Comparison of ENCODE assay signal across 23 cellular contexts in genomic region chr16:47056704-47057630, GRCh38.
DNase-seq lines count a peak whose midpoint lies in the region; ATAC-seq, FAIRE-seq and TF ChIP-seq lines count a peak whose summit lies in the region.
"Had no signal": no experiment of that assay in that cellular context is flagged by ENCODE, and none has a peak within 500 bp of the region (broad histone marks: within the 10 kb centered on the region; RNA-seq: fewer than 3 reads in every experiment).

No MANE protein-coding gene starts in this region.

- no peaks in the 10 kb centered on the region for H3K9me1 ChIP-seq in IMR-90 (ENCODE audit: insufficient read depth, low read length)

- H3K9ac ChIP-seq in IMR-90 (ENCODE audit: low read depth, low read length) (no peak overlapping the region), kidney (ENCODE audit: low read length in 2 of 2) (no peak overlapping the region)
- H3K9ac ChIP-seq: KMS-11 had no signal

- no peak overlapping the region for H2BK20ac ChIP-seq in IMR-90 (ENCODE audit: low read depth, low read length)

- no peak for TF ChIP-seq POLR2A in GM12891 (IDR thresholded peaks at IDR 0.05; ENCODE audit: low read depth, low read length)
- no peak for TF ChIP-seq POLR2A in IMR-90 (IDR thresholded peaks at IDR 0.05; ENCODE audit: low read depth, low read length)
- no peak for TF ChIP-seq POLR2A in sigmoid colon (IDR thresholded peaks at IDR 0.05)

- H3K23ac ChIP-seq in IMR-90 (ENCODE audit: low read depth, low read length): no peak overlapping the region

- dilution Hi-C loops in IMR-90 (cut with HindIII; ENCODE audit: low sequenced_read_pairs, unreplicated experiment): no loop called here

- CTCF ChIA-PET in IMR-90 (lab: Yijun Ruan, JAX): no interaction called here
- CTCF ChIA-PET in Caco-2 (lab: Charles Lee): no interaction called here

- H2AFZ ChIP-seq in IMR-90 (replicated peaks; ENCODE audit: low read length, poor library complexity): no peak overlapping the region

- no peaks in the 10 kb centered on the region for H4K20me1 ChIP-seq in IMR-90 (ENCODE audit: insufficient read depth, low read length)

- no peak overlapping the region for H3K18ac ChIP-seq in IMR-90 (ENCODE audit: low read depth, low read length)

- ATAC-seq in IMR-90 (ENCODE audit: low read depth): no peak
- ATAC-seq: SK-N-SH treated with all-trans-retinoic acid at 6 μM for 48 hours had no signal

- no peak overlapping the region for H3K14ac ChIP-seq in IMR-90 (replicated peaks; ENCODE audit: low read depth, low read length)

- no peaks in the 10 kb centered on the region for H3K36me3 Mint-ChIP-seq in Caco-2 (ENCODE audit: insufficient read depth, unreplicated experiment)

- intact Hi-C loops in IMR-90 (cut with micrococcal nuclease) (no loop called here), kidney (cut with DNase I) (no loop called here), sigmoid colon (cut with DNase I) (no loop called here), Caco-2 (cut with micrococcal nuclease; ENCODE audit: unreplicated experiment) (no loop called here)

- no peak overlapping the region for H3K27ac Mint-ChIP-seq in Caco-2 (ENCODE audit: unreplicated experiment)

- no peak for TF ChIP-seq RAD21 in IMR-90 (IDR thresholded peaks at IDR 0.05; ENCODE audit: low read length)

- H3K36me3 ChIP-seq in IMR-90 (ENCODE audit: control insufficient read depth, insufficient read depth, low read length) (no peaks in the 10 kb centered on the region), kidney (ENCODE audit: control insufficient read depth in 1 of 2, insufficient read depth in 2 of 2, low read length in 2 of 2) (no peaks in the 10 kb centered on the region), sigmoid colon (no peaks in the 10 kb centered on the region), Caco-2 (ENCODE audit: control insufficient read depth, insufficient read depth, low read length) (no peaks in the 10 kb centered on the region)

- no peak overlapping the region for H4K8ac ChIP-seq in IMR-90 (ENCODE audit: low read depth in 2 of 2, low read length in 2 of 2)

- H3K4me3 Mint-ChIP-seq in Caco-2 (ENCODE audit: unreplicated experiment): no peak overlapping the region

- no peak overlapping the region for H3K4me3 ChIP-seq in IMR-90 (ENCODE audit: insufficient read depth, low read depth, low read length)
- H3K4me3 ChIP-seq in kidney (ENCODE audit: low read length in 2 of 2): no peak overlapping the region
- H3K4me3 ChIP-seq in sigmoid colon: no peak overlapping the region
- H3K4me3 ChIP-seq in Caco-2 (ENCODE audit: low read depth, low read length): no peak overlapping the region

- no peaks in the 10 kb centered on the region for H3K27me3 Mint-ChIP-seq in Caco-2 (ENCODE audit: insufficient read depth, unreplicated experiment)

- no peak overlapping the region for H4K91ac ChIP-seq in IMR-90 (ENCODE audit: insufficient read depth, low read depth, low read length)

- H2BK5ac ChIP-seq in IMR-90 (ENCODE audit: low read depth, low read length, poor library complexity, severe bottlenecking): peak overlapping the region; percentile 77

- H4K5ac ChIP-seq in IMR-90 (ENCODE audit: low read depth, low read length): no peak overlapping the region

- H3K79me1 ChIP-seq in IMR-90 (ENCODE audit: low read depth in 1 of 2, low read length in 2 of 2): no peaks in the 10 kb centered on the region

- TF ChIP-seq CTCF in IMR-90 (conservative IDR thresholded peaks at IDR 0.05; ENCODE audit: low read depth, low read length) (no peak), kidney (IDR thresholded peaks at IDR 0.05; ENCODE audit: borderline replicate concordance, extremely low read depth, insufficient read depth) (no peak), sigmoid colon (IDR thresholded peaks at IDR 0.05) (no peak), Caco-2 (IDR thresholded peaks at IDR 0.05; ENCODE audit: insufficient read depth in 1 of 2, low read depth in 1 of 2, low read length in 1 of 2, severe bottlenecking in 1 of 2, unreplicated experiment in 1 of 2) (no peak)

- WGBS in IMR-90 (ENCODE audit: extremely low coverage in 2 of 2, insufficient read length in 1 of 2), 2 experiments: 100% methylated on average over 1 of the region's 4 CpGs; no CpG with 5 or more reads in 1 of the 2 experiments
- WGBS in sigmoid colon, 2 donors: 88 to 92% methylated on average over 4 of the region's 4 CpGs

- peaks cover 10% of the 10 kb centered on the region for H3K27me3 ChIP-seq in IMR-90 (ENCODE audit: control insufficient read depth, insufficient read depth, low read length)
- H3K27me3 ChIP-seq in sigmoid colon: no peaks in the 10 kb centered on the region
- no peaks in the 10 kb centered on the region; the same call in 1 of the 2 replicates for H3K27me3 ChIP-seq in Caco-2 (replicated peaks; ENCODE audit: control insufficient read depth, insufficient read depth, low read length)

- H3K4ac ChIP-seq in IMR-90 (ENCODE audit: low read depth, low read length): no peak overlapping the region

- FAIRE-seq in GM12891 (lab: Jason Lieb, UNC) (peak; percentile 79), kidney (lab: Jason Lieb, UNC) (no peak)
- FAIRE-seq: GM19239 had no signal

- H3K27ac ChIP-seq in IMR-90 (ENCODE audit: insufficient read depth, low read length): no peak overlapping the region
- H3K27ac ChIP-seq in kidney (ENCODE audit: low read depth in 2 of 2, low read length in 2 of 2): no peak overlapping the region
- no peak overlapping the region for H3K27ac ChIP-seq in sigmoid colon
- H3K27ac ChIP-seq: KMS-11 had no signal

- no peak overlapping the region for H3K56ac ChIP-seq in IMR-90 (ENCODE audit: extremely low read depth, insufficient read depth, low read length)

- no peak overlapping the region for H2AK5ac ChIP-seq in IMR-90 (ENCODE audit: low read depth, low read length)

- DNase-seq in GM12891 (ENCODE audit: insufficient read length, low spot score) (no peak), IMR-90 (no peak), kidney (peak; percentile 2), sigmoid colon (peak; percentile 2), ureter (ENCODE audit: low spot score) (no peak), DMS79 treated with DMSO at 0.1 percent for 48 hours (lab: John Stamatoyannopoulos, UW) (no peak), Caco-2 (no peak)
- DNase-seq: ACHN, C1 segment of cervical spinal cord, DMS 273 treated with DMSO at 0.1 percent for 48 hours, GDM1, GOT3, MV-4-11, NCI-H1694 treated with DMSO at 0.1 percent for 48 hours, NCI-H2107, NCI-H2227 treated with DMSO at 0.1 percent for 48 hours, NCI-H510A treated with DMSO at 0.1 percent for 48 hours, NCI-H82, OCI-M1, SIG-M5 had no signal

- TF ChIP-seq EP300 in sigmoid colon (IDR thresholded peaks at IDR 0.05): no peak

- POLR2A ChIA-PET in IMR-90 (lab: Charles Lee; ENCODE audit: unreplicated experiment): no interaction called here
- POLR2A ChIA-PET in Caco-2 (lab: Charles Lee): interaction anchor here (0.5 kb wide), 1 partner anchor 310 kb away, joined by 3 read pairs; no protein-coding TSS in a partner anchor

- no peak overlapping the region for H2AK9ac ChIP-seq in IMR-90 (replicated peaks; ENCODE audit: low read depth, low read length, poor library complexity)

- H3K4me1 Mint-ChIP-seq in Caco-2 (ENCODE audit: low read depth, unreplicated experiment): no peaks in the 10 kb centered on the region

- in situ Hi-C loops in IMR-90 (cut with MboI; ENCODE audit: low sequenced_read_pairs): no loop called here

- H2BK120ac ChIP-seq in IMR-90 (ENCODE audit: low read depth, low read length): no peak overlapping the region

- H3K9me3 ChIP-seq in IMR-90 (ENCODE audit: control insufficient read depth, insufficient read depth, low read length) (no peaks in the 10 kb centered on the region), kidney (ENCODE audit: control insufficient read depth in 1 of 2, low read length in 2 of 2) (no peaks in the 10 kb centered on the region), sigmoid colon (no peaks in the 10 kb centered on the region), Caco-2 (no peaks in the 10 kb centered on the region)

- BruUV-seq in IMR-90 (replicated peaks; lab: Mats Ljungman, UMichigan) (no TSS peak), Caco-2 (replicated peaks; lab: Mats Ljungman, UMichigan) (no TSS peak)

- H3K4me1 ChIP-seq in IMR-90 (ENCODE audit: control insufficient read depth, insufficient read depth, low read length): no peaks in the 10 kb centered on the region
- H3K4me1 ChIP-seq in kidney (ENCODE audit: control insufficient read depth in 1 of 2, insufficient read depth in 1 of 2, low read depth in 1 of 2, low read length in 2 of 2): no peaks in the 10 kb centered on the region
- H3K4me1 ChIP-seq in sigmoid colon: no peaks in the 10 kb centered on the region
- no peaks in the 10 kb centered on the region for H3K4me1 ChIP-seq in Caco-2

- H3K9me3 Mint-ChIP-seq in Caco-2 (ENCODE audit: unreplicated experiment): no peaks in the 10 kb centered on the region

- H3K4me2 ChIP-seq in IMR-90 (ENCODE audit: low read depth, low read length): no peak overlapping the region
- H3K4me2 ChIP-seq: KMS-11 had no signal

- no peak overlapping the region for H2BK15ac ChIP-seq in IMR-90 (ENCODE audit: low read depth, low read length)

TF ChIP-seq in GM12891, 5 proteins besides CTCF, POLR2A, EP300 and RAD21:
- TF ChIP-seq SPI1 (IDR thresholded peaks at IDR 0.05; ENCODE audit: low read depth, low read length) (no peak), PAX5 (IDR thresholded peaks at IDR 0.05; ENCODE audit: insufficient read depth, low read length, severe bottlenecking) (no peak), TAF1 (IDR thresholded peaks at IDR 0.05; ENCODE audit: low read depth, low read length) (no peak), POU2F2 (IDR thresholded peaks at IDR 0.05; ENCODE audit: low read depth, low read length) (no peak), POLR2AphosphoS5 (IDR thresholded peaks at IDR 0.05; ENCODE audit: low read depth, low read length) (no peak)

TF ChIP-seq in IMR-90, 13 proteins besides CTCF, POLR2A, EP300 and RAD21 (continues in another document):
- no peak for TF ChIP-seq SMC3 (IDR thresholded peaks at IDR 0.05; ENCODE audit: low read depth, low read length)
- no peak for TF ChIP-seq CEBPB (IDR thresholded peaks at IDR 0.05; ENCODE audit: low read depth, low read length)
- no peak for TF ChIP-seq RCOR1 (IDR thresholded peaks at IDR 0.05; ENCODE audit: insufficient replicate concordance, low read length)
- no peak for TF ChIP-seq MXI1 (IDR thresholded peaks at IDR 0.05; ENCODE audit: borderline replicate concordance, low read depth, low read length)
- TF ChIP-seq, protein P1, sequence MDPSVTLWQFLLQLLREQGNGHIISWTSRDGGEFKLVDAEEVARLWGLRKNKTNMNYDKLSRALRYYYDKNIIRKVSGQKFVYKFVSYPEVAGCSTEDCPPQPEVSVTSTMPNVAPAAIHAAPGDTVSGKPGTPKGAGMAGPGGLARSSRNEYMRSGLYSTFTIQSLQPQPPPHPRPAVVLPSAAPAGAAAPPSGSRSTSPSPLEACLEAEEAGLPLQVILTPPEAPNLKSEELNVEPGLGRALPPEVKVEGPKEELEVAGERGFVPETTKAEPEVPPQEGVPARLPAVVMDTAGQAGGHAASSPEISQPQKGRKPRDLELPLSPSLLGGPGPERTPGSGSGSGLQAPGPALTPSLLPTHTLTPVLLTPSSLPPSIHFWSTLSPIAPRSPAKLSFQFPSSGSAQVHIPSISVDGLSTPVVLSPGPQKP (IDR thresholded peaks at IDR 0.05; ENCODE audit: borderline replicate concordance, low read depth, low read length): no peak
- TF ChIP-seq NFE2L2 (IDR thresholded peaks at IDR 0.05; ENCODE audit: low read depth, low read length): no peak
- no peak for TF ChIP-seq MAFK (IDR thresholded peaks at IDR 0.05; ENCODE audit: low read depth, low read length)
- no peak for TF ChIP-seq BHLHE40 (IDR thresholded peaks at IDR 0.05; ENCODE audit: low read depth, low read length)

Comparison
In these comparisons a context has a peak if more than half of its experiments do, and no peak if none do; other contexts are left out.
1. DNase-seq: peak in kidney (single experiment) and sigmoid colon (single experiment); none in GM12891 (single experiment), IMR-90 (single experiment), ureter (single experiment), DMS79 treated with DMSO at 0.1 percent for 48 hours (single experiment) and Caco-2 (0 of 2).